In the genomic region with DNA sequence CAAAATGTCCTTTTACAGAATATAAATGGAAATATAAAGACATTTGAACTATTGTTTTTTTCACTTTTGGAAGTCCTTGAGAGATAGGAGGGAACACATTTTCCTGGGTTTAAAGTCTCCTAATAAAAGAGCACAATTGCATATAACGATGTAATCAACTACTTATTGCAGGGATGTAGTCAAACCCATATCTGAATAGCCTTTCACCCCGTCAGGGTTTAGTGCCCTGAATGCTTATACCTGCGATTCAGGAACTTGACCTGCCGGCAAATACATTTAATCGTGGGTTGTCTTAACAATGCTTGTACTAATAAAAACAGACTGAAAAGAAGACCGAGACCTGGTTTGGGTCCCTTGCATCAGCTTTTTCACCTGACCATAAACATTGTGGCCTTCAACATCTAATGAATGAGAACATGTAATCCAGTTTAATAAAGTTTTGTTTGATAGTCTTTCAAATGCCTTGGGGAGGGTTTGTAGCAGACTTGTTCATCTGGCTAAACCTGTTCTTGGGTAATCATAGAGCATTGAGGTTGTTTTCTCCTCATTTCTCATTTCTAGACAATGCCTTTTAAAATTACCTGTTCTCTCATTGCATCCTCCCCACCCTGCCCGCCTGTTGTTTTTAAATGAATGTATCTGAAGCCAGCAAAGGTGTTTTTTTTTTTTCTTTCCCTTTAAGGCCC, we compare ENCODE assay signal across 18 cellular contexts. TPM values are rescaled to one million over a fixed set of nuclear protein-coding genes. Genes with fewer than 3 reads are reported as not detected.
DNase-seq lines count a peak whose midpoint lies in the region; ATAC-seq, FAIRE-seq and TF ChIP-seq lines count a peak whose summit lies in the region.
"Had no signal": no experiment of that assay in that cellular context is flagged by ENCODE, and none has a peak within 500 bp of the region (broad histone marks: within the 10 kb centered on the region; RNA-seq: fewer than 3 reads in every experiment).

No MANE protein-coding gene starts in this region.

- intact Hi-C loops in activated T-helper 2 cell treated with anti-CD3 and anti-CD28 coated beads, Interferon-gamma antibody, Interleukin-2, Interleukin-4, amounts not matched to agents 10 μg/mL and 5 μg/mL and 100 μg/mL, durations not matched to agents 14 hours and 24 hours and 36 hours (cut with micrococcal nuclease): no loop called here

- WGBS in small intestine, 3 donors: 17 to 63% (median 47%) methylated on average over 7 of the region's 7 CpGs

- no peaks in the 10 kb centered on the region for H3K9me3 ChIP-seq in small intestine (ENCODE audit: control insufficient read depth, low read depth)
- H3K9me3 ChIP-seq: uterus had no signal

- H3K4me3 Mint-ChIP-seq in activated T-helper 2 cell treated with anti-CD3 and anti-CD28 coated beads, Interferon-gamma antibody, Interleukin-2, Interleukin-4, amounts not matched to agents 10 μg/mL and 5 μg/mL and 100 μg/mL, durations not matched to agents 14 hours and 24 hours and 36 hours (ENCODE audit: low read depth): no peak overlapping the region
- H3K4me3 Mint-ChIP-seq: activated naive CD4-positive, alpha-beta T cell treated with anti-CD3 and anti-CD28 coated beads, Interleukin-2, amount 50 U/mL, for 24 hours; endodermal cell; IgD-negative memory B cell; stimulated activated effector memory CD8-positive, alpha-beta T cell treated with anti-CD3 and anti-CD28 coated beads, Interleukin-12 subunit alpha, Interleukin-12 subunit beta, amount 100 ng/mL, for 72 hours; WTC11 had no signal

- peaks cover 22% of the 10 kb centered on the region for H3K27me3 Mint-ChIP-seq in activated T-helper 2 cell treated with anti-CD3 and anti-CD28 coated beads, Interferon-gamma antibody, Interleukin-2, Interleukin-4, amounts not matched to agents 10 μg/mL and 5 μg/mL and 100 μg/mL, durations not matched to agents 14 hours and 24 hours and 36 hours (ENCODE audit: low read depth)
- H3K27me3 Mint-ChIP-seq: activated naive CD4-positive, alpha-beta T cell treated with anti-CD3 and anti-CD28 coated beads, Interleukin-2, amount 50 U/mL, for 24 hours; IgD-negative memory B cell had no signal

- peaks cover 0 to 16% of the 10 kb centered on the region in 2 donors for H3K36me3 ChIP-seq in small intestine (ENCODE audit: control insufficient read depth in 2 of 2, insufficient read depth in 2 of 2, low read length in 2 of 2)
- H3K36me3 ChIP-seq: cardiac muscle cell, uterus had no signal

- H3K27ac Mint-ChIP-seq in activated T-helper 2 cell treated with anti-CD3 and anti-CD28 coated beads, Interferon-gamma antibody, Interleukin-2, Interleukin-4, amounts not matched to agents 10 μg/mL and 5 μg/mL and 100 μg/mL, durations not matched to agents 14 hours and 24 hours and 36 hours: no peak overlapping the region
- H3K27ac Mint-ChIP-seq: activated naive CD4-positive, alpha-beta T cell treated with anti-CD3 and anti-CD28 coated beads, Interleukin-2, amount 50 U/mL, for 24 hours; endodermal cell; IgD-negative memory B cell; stimulated activated effector memory CD8-positive, alpha-beta T cell treated with anti-CD3 and anti-CD28 coated beads, Interleukin-12 subunit alpha, Interleukin-12 subunit beta, amount 100 ng/mL, for 72 hours; WTC11 had no signal

- H3K4me3 ChIP-seq in small intestine (ENCODE audit: low read depth in 1 of 2, low read length in 2 of 2): peak overlapping the region in 1 of 2 donors; percentile 44
- H3K4me3 ChIP-seq: cardiac muscle cell, uterus had no signal

- H3K36me3 Mint-ChIP-seq in activated T-helper 2 cell treated with anti-CD3 and anti-CD28 coated beads, Interferon-gamma antibody, Interleukin-2, Interleukin-4, amounts not matched to agents 10 μg/mL and 5 μg/mL and 100 μg/mL, durations not matched to agents 14 hours and 24 hours and 36 hours (ENCODE audit: low read depth): peaks cover 6% of the 10 kb centered on the region
- H3K36me3 Mint-ChIP-seq: activated naive CD4-positive, alpha-beta T cell treated with anti-CD3 and anti-CD28 coated beads, Interleukin-2, amount 50 U/mL, for 24 hours; IgD-negative memory B cell; stimulated activated effector memory CD8-positive, alpha-beta T cell treated with anti-CD3 and anti-CD28 coated beads, Interleukin-12 subunit alpha, Interleukin-12 subunit beta, amount 100 ng/mL, for 72 hours; WTC11 had no signal

- peak overlapping the region; percentile 50 to 64 for H3K27ac ChIP-seq in small intestine (ENCODE audit: low read depth in 1 of 2, low read length in 1 of 2)
- H3K27ac ChIP-seq: C4-2B, cardiac muscle cell, uterus had no signal

- no peak for TF ChIP-seq POLR2A in GM12892 (IDR thresholded peaks at IDR 0.05; ENCODE audit: low read depth, low read length)

- H3K9me3 Mint-ChIP-seq in activated T-helper 2 cell treated with anti-CD3 and anti-CD28 coated beads, Interferon-gamma antibody, Interleukin-2, Interleukin-4, amounts not matched to agents 10 μg/mL and 5 μg/mL and 100 μg/mL, durations not matched to agents 14 hours and 24 hours and 36 hours: no peaks in the 10 kb centered on the region
- H3K9me3 Mint-ChIP-seq: activated naive CD4-positive, alpha-beta T cell treated with anti-CD3 and anti-CD28 coated beads, Interleukin-2, amount 50 U/mL, for 24 hours; endodermal cell; IgD-negative memory B cell; stimulated activated effector memory CD8-positive, alpha-beta T cell treated with anti-CD3 and anti-CD28 coated beads, Interleukin-12 subunit alpha, Interleukin-12 subunit beta, amount 100 ng/mL, for 72 hours; WTC11 had no signal

- ATAC-seq in esophagus mucosa: peak; percentile 64
- ATAC-seq in HG03025 (IDR thresholded peaks at IDR 0.05; ENCODE audit: low FRiP score, unreplicated experiment): no peak
- ATAC-seq: stimulated activated effector memory CD8-positive, alpha-beta T cell treated with anti-CD3 and anti-CD28 coated beads, Interleukin-12 subunit alpha, Interleukin-12 subunit beta, amount 100 ng/mL, for 72 hours; WTC11 had no signal

- peak; percentile 24 for FAIRE-seq in GM12892 (lab: Jason Lieb, UNC)
- FAIRE-seq in small intestine (lab: Jason Lieb, UNC): peak; percentile 15

- peaks cover under 1% of the 10 kb centered on the region for H3K4me1 Mint-ChIP-seq in activated T-helper 2 cell treated with anti-CD3 and anti-CD28 coated beads, Interferon-gamma antibody, Interleukin-2, Interleukin-4, amounts not matched to agents 10 μg/mL and 5 μg/mL and 100 μg/mL, durations not matched to agents 14 hours and 24 hours and 36 hours (ENCODE audit: low read depth)
- H3K4me1 Mint-ChIP-seq: stimulated activated effector memory CD8-positive, alpha-beta T cell treated with anti-CD3 and anti-CD28 coated beads, Interleukin-12 subunit alpha, Interleukin-12 subunit beta, amount 100 ng/mL, for 72 hours had no signal

- DNase-seq in GM12892 (ENCODE audit: insufficient read length) (no peak), NCI-H510A treated with DMSO at 0.1 percent for 48 hours (lab: John Stamatoyannopoulos, UW) (peak; percentile 61), small intestine (peak; percentile 93), cortex of kidney (lab: John Stamatoyannopoulos, UW) (no peak), H4 (ENCODE audit: low spot score) (no peak)
- DNase-seq in activated T-helper 2 cell treated with anti-CD3 and anti-CD28 coated beads, Interferon-gamma antibody, Interleukin-2, Interleukin-4, amounts not matched to agents 10 μg/mL and 5 μg/mL and 100 μg/mL, durations not matched to agents 14 hours and 24 hours and 36 hours (ENCODE audit: low spot score): no peak
- DNase-seq: endodermal cell; NCI-H1436 treated with DMSO at 0.1 percent for 48 hours; stimulated activated CD4-positive, alpha-beta T cell treated with anti-CD3 and anti-CD28 coated beads, Interleukin-4, amount 100 ng/mL, for 24 hours; uterus had no signal

- no peaks in the 10 kb centered on the region for H3K4me1 ChIP-seq in small intestine (ENCODE audit: control insufficient read depth in 2 of 2, insufficient read depth in 1 of 2, low read depth in 1 of 2, low read length in 1 of 2)
- H3K4me1 ChIP-seq: uterus had no signal

- H3K27me3 ChIP-seq in small intestine (ENCODE audit: control insufficient read depth in 2 of 2, insufficient read depth in 2 of 2, low read length in 2 of 2): no peaks in the 10 kb centered on the region
- H3K27me3 ChIP-seq: uterus had no signal

RNA-seq across cellular contexts. Expression of gene KLF5, which starts 7.0 kb away (rescaled TPM):
- 1.8 TPM for polyA plus RNA-seq in GM12892 (2012; ENCODE audit: missing spikeins)
- total RNA-seq in esophagus mucosa: 302 TPM
- polyA plus RNA-seq in small intestine: 100 to 1,000 TPM; 126 to 178 (median 141) TPM
- total RNA-seq in H4 (2014; rRNA removed; shearing (Covaris generic)): 7.2 and 8.5 TPM in 2 replicates
- 1.3 and 2.0 TPM in 2 replicates for total RNA-seq in activated T-helper 2 cell treated with anti-CD3 and anti-CD28 coated beads, Interferon-gamma antibody, Interleukin-2, Interleukin-4, amounts not matched to agents 10 μg/mL and 5 μg/mL and 100 μg/mL, durations not matched to agents 14 hours and 24 hours and 36 hours
- polyA plus RNA-seq: IgD-negative memory B cell had no signal

Comparison
In these comparisons a context has a peak if more than half of its experiments do, and no peak if none do; other contexts are left out.
1. DNase-seq: peak in NCI-H510A treated with DMSO at 0.1 percent for 48 hours (single experiment) and small intestine (single experiment); none in GM12892 (single experiment), cortex of kidney (single experiment), H4 (single experiment) and activated T-helper 2 cell treated with anti-CD3 and anti-CD28 coated beads, Interferon-gamma antibody, Interleukin-2, Interleukin-4, amounts not matched to agents 10 μg/mL and 5 μg/mL and 100 μg/mL, durations not matched to agents 14 hours and 24 hours and 36 hours (single experiment).
2. RNA of gene KLF5, which starts 7.0 kb away (total RNA-seq): 302 TPM in esophagus mucosa (single experiment); 7.2 to 8.5 TPM in H4 and 1.3 to 2.0 TPM in activated T-helper 2 cell treated with anti-CD3 and anti-CD28 coated beads, Interferon-gamma antibody, Interleukin-2, Interleukin-4, amounts not matched to agents 10 μg/mL and 5 μg/mL and 100 μg/mL, durations not matched to agents 14 hours and 24 hours and 36 hours; every median in the first group is over 10 times any median in the second.